In the genomic region with DNA sequence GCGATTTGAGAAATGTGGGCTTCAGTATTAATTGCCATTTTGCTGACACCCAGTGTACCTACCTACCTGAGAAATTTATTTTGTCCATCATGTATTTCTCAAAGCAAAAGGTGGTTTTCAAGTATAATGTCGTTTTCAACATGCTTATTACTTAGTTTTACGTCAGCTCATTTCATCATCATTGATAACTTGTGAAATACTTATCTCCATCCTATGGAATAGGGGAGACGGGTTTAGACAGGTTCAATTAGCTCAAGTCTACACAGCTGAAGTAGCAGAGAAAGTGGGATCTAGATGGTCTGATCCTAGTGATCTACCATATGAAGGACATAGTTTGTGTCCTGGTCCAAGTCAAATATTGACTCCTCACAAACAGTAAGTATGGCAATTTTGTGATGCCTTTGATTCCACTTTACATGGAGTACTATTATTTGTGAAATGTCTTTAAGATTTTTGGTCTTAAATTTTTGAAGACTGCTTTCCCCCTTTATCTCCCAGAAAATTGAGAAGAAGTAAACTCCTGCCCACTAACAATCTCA, we compare ENCODE assay signal across 18 cellular contexts. TPM values are rescaled to one million over a fixed set of nuclear protein-coding genes. Genes with fewer than 3 reads are reported as not detected.
DNase-seq lines count a peak whose midpoint lies in the region; ATAC-seq, FAIRE-seq and TF ChIP-seq lines count a peak whose summit lies in the region.
"Had no signal": no experiment of that assay in that cellular context is flagged by ENCODE, and none has a peak within 500 bp of the region (broad histone marks: within the 10 kb centered on the region; RNA-seq: fewer than 3 reads in every experiment).

No MANE protein-coding gene starts in this region.

- FAIRE-seq in H54 (lab: Jason Lieb, UNC) (peak; percentile 68), pancreas (lab: Jason Lieb, UNC) (no peak)
- FAIRE-seq: GM12878 had no signal

- H3K36me3 ChIP-seq in left lung (peaks cover 0 to 22% of the 10 kb centered on the region in 2 donors), pancreas (peaks cover 0 to 14% (median 5%) of the 10 kb centered on the region in 3 donors), ascending aorta (peaks cover 11 to 13% of the 10 kb centered on the region in 2 donors)

- H3K36me3 Mint-ChIP-seq in T-helper 17 cell (ENCODE audit: low read depth) = peaks cover 2% of the 10 kb centered on the region

- peak overlapping the region; percentile 47 for H3K4me3 Mint-ChIP-seq in T-helper 17 cell
- H3K4me3 Mint-ChIP-seq: B cell; CD8-positive, alpha-beta T cell had no signal

- H3K4me1 ChIP-seq in left lung (no peaks in the 10 kb centered on the region), pancreas (peaks cover 0 to 6% (median 2%) of the 10 kb centered on the region in 3 donors), ascending aorta (no peaks in the 10 kb centered on the region)

- TF ChIP-seq CTCF in left lung (IDR thresholded peaks at IDR 0.05) = no peak
- TF ChIP-seq CTCF in pancreas (IDR thresholded peaks at IDR 0.05) = no peak
- TF ChIP-seq CTCF in ascending aorta (IDR thresholded peaks at IDR 0.05) = no peak

- H3K27ac Mint-ChIP-seq in T-helper 17 cell = peak overlapping the region; percentile 49
- H3K27ac Mint-ChIP-seq: B cell; CD8-positive, alpha-beta T cell had no signal

- H3K9me3 ChIP-seq in T-helper 17 cell (ENCODE audit: control insufficient read depth, low read length, poor library complexity, severe bottlenecking) (no peaks in the 10 kb centered on the region), left lung (no peaks in the 10 kb centered on the region), pancreas (no peaks in the 10 kb centered on the region), ascending aorta (no peaks in the 10 kb centered on the region)
- H3K9me3 ChIP-seq: BLaER1 treated with 17β-estradiol and CSF1 and Interleukin-3, amounts not matched to agents 10 nM and 100 nM had no signal

- ATAC-seq in T-helper 17 cell (no peak), left lung (peak; percentile 34), pancreas (peak; percentile 29 to 60 (median 50))
- ATAC-seq: CD8-positive, alpha-beta T cell; GM12878 had no signal

- 66 to 84% methylated on average over 4 of the region's 4 CpGs for WGBS in pancreas, 2 donors

- H3K4me3 ChIP-seq in left lung (no peak overlapping the region), pancreas (no peak overlapping the region), ascending aorta (no peak overlapping the region)
- H3K4me3 ChIP-seq: BLaER1 treated with 17β-estradiol and CSF1 and Interleukin-3, amounts not matched to agents 10 nM and 100 nM; GM12878; GM23248 had no signal

- H3K27ac ChIP-seq in left lung = no peak overlapping the region
- H3K27ac ChIP-seq in pancreas = no peak overlapping the region
- H3K27ac ChIP-seq in ascending aorta = no peak overlapping the region
- H3K27ac ChIP-seq: BLaER1 treated with 17β-estradiol and CSF1 and Interleukin-3, amounts not matched to agents 10 nM and 100 nM; GM23248 had no signal

- DNase-seq in H54 (ENCODE audit: insufficient read length, low spot score) (no peak), T-helper 17 cell (no peak), left lung (no peak), pancreas (no peak), ascending aorta (ENCODE audit: low spot score in 2 of 2) (no peak), cardiac septum (ENCODE audit: low spot score) (no peak), kidney tubule cell (ENCODE audit: low spot score) (no peak)
- DNase-seq: Calu3; CD8-positive, alpha-beta T cell; DMS 273 treated with DMSO at 0.1 percent for 48 hours; DMS53; DND-41; EL; GM23248; HCEC 1CT had no signal

- peaks cover 14% of the 10 kb centered on the region for H3K4me1 Mint-ChIP-seq in T-helper 17 cell

- no peak for TF ChIP-seq POLR2A in H54 (IDR thresholded peaks at IDR 0.05; ENCODE audit: low read depth, low read length)

- no peaks in the 10 kb centered on the region for H3K27me3 Mint-ChIP-seq in T-helper 17 cell
- H3K27me3 Mint-ChIP-seq: B cell had no signal

- intact Hi-C loops in left lung (cut with DNase I) (no loop called here), pancreas (cut with DNase I) (no loop called here), ascending aorta (cut with DNase I) (no loop called here), cardiac septum (cut with DNase I) (loop anchor here (10.0 kb wide), 2 partner anchors 254 to 384 kb away; a partner anchor contains a TSS)

- H3K27me3 ChIP-seq in left lung (no peaks in the 10 kb centered on the region), pancreas (no peaks in the 10 kb centered on the region), ascending aorta (no peaks in the 10 kb centered on the region)
- H3K27me3 ChIP-seq: BLaER1 treated with 17β-estradiol and CSF1 and Interleukin-3, amounts not matched to agents 10 nM and 100 nM had no signal

RNA-seq across cellular contexts. Expression of a gene that starts 45.1 kb away (rescaled TPM):
- total RNA-seq in T-helper 17 cell (100 to 1,000 TPM; 149 to 161 TPM), left lung (100 to 1,000 TPM; 197 to 214 TPM), pancreas (100 to 1,000 TPM in 2 of 6 donors, 10 to 100 TPM in 4; 85.7 to 117 (median 99.5) TPM), ascending aorta (109 TPM), cardiac septum (232 TPM)
- polyA plus RNA-seq in pancreas = 10 to 100 TPM; 33.5 to 80.3 TPM
